Comparison of ENCODE assay signal across 1 cellular context in the genomic region with DNA sequence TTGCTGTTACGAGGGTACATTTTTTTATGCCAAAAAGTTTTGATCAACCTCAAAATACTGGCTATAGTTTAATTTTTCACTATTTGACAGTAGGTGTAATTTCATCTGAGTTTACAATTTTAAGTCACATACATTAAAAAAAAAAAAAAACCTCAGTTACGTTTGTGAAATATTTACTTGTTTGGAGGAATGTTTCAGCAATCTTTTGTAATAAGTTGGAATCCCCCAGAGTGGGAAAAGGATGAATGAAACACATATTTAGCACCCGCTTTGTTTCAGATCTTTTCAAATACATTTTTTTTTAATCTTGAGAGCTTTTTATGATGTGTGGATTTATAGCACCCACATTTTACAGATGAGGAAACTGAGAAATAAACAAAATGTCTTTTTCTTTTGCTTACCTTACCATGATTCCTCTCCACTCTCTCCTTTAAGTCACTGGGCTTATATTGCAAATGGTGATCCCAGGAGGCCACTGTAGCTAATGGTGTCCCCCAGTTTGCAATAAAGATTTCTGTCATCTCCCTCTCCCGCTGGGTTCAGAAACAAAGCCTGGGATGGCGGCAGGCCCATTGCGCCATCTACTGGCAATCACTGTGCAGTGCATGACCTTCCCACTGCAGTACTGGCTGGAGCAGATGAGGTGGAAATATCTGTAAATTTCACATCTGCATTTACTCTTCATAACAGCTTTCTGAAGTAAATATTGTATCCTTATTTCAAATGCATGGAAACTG.
TF ChIP-seq lines count a peak whose summit lies in the region.

No MANE protein-coding gene starts in this region.

TF ChIP-seq in K562, 482 proteins besides CTCF, POLR2A, EP300 and RAD21 (continues in another document):
- TF ChIP-seq, protein P1, sequence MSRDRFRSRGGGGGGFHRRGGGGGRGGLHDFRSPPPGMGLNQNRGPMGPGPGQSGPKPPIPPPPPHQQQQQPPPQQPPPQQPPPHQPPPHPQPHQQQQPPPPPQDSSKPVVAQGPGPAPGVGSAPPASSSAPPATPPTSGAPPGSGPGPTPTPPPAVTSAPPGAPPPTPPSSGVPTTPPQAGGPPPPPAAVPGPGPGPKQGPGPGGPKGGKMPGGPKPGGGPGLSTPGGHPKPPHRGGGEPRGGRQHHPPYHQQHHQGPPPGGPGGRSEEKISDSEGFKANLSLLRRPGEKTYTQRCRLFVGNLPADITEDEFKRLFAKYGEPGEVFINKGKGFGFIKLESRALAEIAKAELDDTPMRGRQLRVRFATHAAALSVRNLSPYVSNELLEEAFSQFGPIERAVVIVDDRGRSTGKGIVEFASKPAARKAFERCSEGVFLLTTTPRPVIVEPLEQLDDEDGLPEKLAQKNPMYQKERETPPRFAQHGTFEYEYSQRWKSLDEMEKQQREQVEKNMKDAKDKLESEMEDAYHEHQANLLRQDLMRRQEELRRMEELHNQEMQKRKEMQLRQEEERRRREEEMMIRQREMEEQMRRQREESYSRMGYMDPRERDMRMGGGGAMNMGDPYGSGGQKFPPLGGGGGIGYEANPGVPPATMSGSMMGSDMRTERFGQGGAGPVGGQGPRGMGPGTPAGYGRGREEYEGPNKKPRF (IDR thresholded peaks at IDR 0.05; ENCODE audit: low read depth, low read length), result no peak
- TF ChIP-seq AFF1 (IDR thresholded peaks at IDR 0.05; ENCODE audit: low read depth in 1 of 2, partially characterized antibody in 2 of 2), result no peak
- 0 out of 2 replicates have a peak, but pooled peaks have one; percentile 16 for TF ChIP-seq ATF7 (IDR thresholded peaks at IDR 0.05)
- TF ChIP-seq CEBPB (tag; IDR thresholded peaks at IDR 0.05), result peak; percentile 57
- TF ChIP-seq MXI1 (IDR thresholded peaks at IDR 0.05; ENCODE audit: low read depth, low read length), result no peak
- no peak for TF ChIP-seq ETS1 (conservative IDR thresholded peaks at IDR 0.05; ENCODE audit: control insufficient read depth, low read depth, low read length)
- no peak for TF ChIP-seq GATA2 (CRISPR knock-in tag; IDR thresholded peaks at IDR 0.05)
- no peak for TF ChIP-seq SRSF3 (IDR thresholded peaks at IDR 0.05; ENCODE audit: insufficient read depth, low read length)
- peak in 1 of 3 experiments; percentile 64 for TF ChIP-seq YY1 (IDR thresholded peaks at IDR 0.05; ENCODE audit: borderline replicate concordance in 1 of 3, control insufficient read depth in 1 of 3, extremely low read depth in 1 of 3, insufficient read depth in 3 of 3, insufficient read length in 1 of 3, insufficient replicate concordance in 2 of 3, low read depth in 1 of 3, low read length in 2 of 3)
- TF ChIP-seq NUFIP1 (IDR thresholded peaks at IDR 0.05; ENCODE audit: partially characterized antibody), result no peak
- TF ChIP-seq DIDO1 (tag; IDR thresholded peaks at IDR 0.05; ENCODE audit: low read depth), result no peak
- 0 out of 2 replicates have a peak, but pooled peaks have one; percentile 15 for TF ChIP-seq JUND (IDR thresholded peaks at IDR 0.05; ENCODE audit: borderline replicate concordance, low read depth, low read length)
- no peak for TF ChIP-seq JUND (tag; IDR thresholded peaks at IDR 0.05; ENCODE audit: borderline replicate concordance, low read depth, low read length)
- TF ChIP-seq PCBP2 (IDR thresholded peaks at IDR 0.05; ENCODE audit: low read depth, low read length, poor library complexity, severe bottlenecking), result no peak
- TF ChIP-seq, protein P2, sequence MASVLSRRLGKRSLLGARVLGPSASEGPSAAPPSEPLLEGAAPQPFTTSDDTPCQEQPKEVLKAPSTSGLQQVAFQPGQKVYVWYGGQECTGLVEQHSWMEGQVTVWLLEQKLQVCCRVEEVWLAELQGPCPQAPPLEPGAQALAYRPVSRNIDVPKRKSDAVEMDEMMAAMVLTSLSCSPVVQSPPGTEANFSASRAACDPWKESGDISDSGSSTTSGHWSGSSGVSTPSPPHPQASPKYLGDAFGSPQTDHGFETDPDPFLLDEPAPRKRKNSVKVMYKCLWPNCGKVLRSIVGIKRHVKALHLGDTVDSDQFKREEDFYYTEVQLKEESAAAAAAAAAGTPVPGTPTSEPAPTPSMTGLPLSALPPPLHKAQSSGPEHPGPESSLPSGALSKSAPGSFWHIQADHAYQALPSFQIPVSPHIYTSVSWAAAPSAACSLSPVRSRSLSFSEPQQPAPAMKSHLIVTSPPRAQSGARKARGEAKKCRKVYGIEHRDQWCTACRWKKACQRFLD (CRISPR knock-in tag; IDR thresholded peaks at IDR 0.05), result no peak
- no peak for TF ChIP-seq ETS2 (tag; IDR thresholded peaks at IDR 0.05; ENCODE audit: borderline replicate concordance, poor library complexity, severe bottlenecking)
- TF ChIP-seq ZNF239 (CRISPR knock-in tag; IDR thresholded peaks at IDR 0.05), result no peak
- peak; percentile 36 for TF ChIP-seq POU5F1 (IDR thresholded peaks at IDR 0.05; ENCODE audit: borderline replicate concordance, low read depth, low read length, partially characterized antibody)
- no peak for TF ChIP-seq PHF20 (IDR thresholded peaks at IDR 0.05; ENCODE audit: partially characterized antibody)
- TF ChIP-seq RBFOX2 (IDR thresholded peaks at IDR 0.05; ENCODE audit: low read depth, low read length), result no peak
- no peak for TF ChIP-seq SMAD3 (CRISPR knock-in tag; conservative IDR thresholded peaks at IDR 0.05)
- TF ChIP-seq, protein P3, sequence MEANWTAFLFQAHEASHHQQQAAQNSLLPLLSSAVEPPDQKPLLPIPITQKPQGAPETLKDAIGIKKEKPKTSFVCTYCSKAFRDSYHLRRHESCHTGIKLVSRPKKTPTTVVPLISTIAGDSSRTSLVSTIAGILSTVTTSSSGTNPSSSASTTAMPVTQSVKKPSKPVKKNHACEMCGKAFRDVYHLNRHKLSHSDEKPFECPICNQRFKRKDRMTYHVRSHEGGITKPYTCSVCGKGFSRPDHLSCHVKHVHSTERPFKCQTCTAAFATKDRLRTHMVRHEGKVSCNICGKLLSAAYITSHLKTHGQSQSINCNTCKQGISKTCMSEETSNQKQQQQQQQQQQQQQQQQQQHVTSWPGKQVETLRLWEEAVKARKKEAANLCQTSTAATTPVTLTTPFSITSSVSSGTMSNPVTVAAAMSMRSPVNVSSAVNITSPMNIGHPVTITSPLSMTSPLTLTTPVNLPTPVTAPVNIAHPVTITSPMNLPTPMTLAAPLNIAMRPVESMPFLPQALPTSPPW (CRISPR knock-in tag; IDR thresholded peaks at IDR 0.05), result no peak
- no peak for TF ChIP-seq NR4A1 (CRISPR knock-in tag; IDR thresholded peaks at IDR 0.05)
- no peak for TF ChIP-seq NR4A1 (tag; IDR thresholded peaks at IDR 0.05)
- no peak for TF ChIP-seq SRSF1 (IDR thresholded peaks at IDR 0.05; ENCODE audit: low read depth, low read length)
- TF ChIP-seq, protein P4, sequence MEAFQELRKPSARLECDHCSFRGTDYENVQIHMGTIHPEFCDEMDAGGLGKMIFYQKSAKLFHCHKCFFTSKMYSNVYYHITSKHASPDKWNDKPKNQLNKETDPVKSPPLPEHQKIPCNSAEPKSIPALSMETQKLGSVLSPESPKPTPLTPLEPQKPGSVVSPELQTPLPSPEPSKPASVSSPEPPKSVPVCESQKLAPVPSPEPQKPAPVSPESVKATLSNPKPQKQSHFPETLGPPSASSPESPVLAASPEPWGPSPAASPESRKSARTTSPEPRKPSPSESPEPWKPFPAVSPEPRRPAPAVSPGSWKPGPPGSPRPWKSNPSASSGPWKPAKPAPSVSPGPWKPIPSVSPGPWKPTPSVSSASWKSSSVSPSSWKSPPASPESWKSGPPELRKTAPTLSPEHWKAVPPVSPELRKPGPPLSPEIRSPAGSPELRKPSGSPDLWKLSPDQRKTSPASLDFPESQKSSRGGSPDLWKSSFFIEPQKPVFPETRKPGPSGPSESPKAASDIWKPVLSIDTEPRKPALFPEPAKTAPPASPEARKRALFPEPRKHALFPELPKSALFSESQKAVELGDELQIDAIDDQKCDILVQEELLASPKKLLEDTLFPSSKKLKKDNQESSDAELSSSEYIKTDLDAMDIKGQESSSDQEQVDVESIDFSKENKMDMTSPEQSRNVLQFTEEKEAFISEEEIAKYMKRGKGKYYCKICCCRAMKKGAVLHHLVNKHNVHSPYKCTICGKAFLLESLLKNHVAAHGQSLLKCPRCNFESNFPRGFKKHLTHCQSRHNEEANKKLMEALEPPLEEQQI (IDR thresholded peaks at IDR 0.05), result no peak
- TF ChIP-seq MBD1 (CRISPR knock-in tag; IDR thresholded peaks at IDR 0.05), result no peak
- TF ChIP-seq ZNF444 (CRISPR knock-in tag; IDR thresholded peaks at IDR 0.05), result no peak
- TF ChIP-seq NR0B1 (IDR thresholded peaks at IDR 0.05; ENCODE audit: partially characterized antibody), result no peak
- no peak for TF ChIP-seq RUNX1 (IDR thresholded peaks at IDR 0.05; ENCODE audit: low read depth)
- TF ChIP-seq EP400 (IDR thresholded peaks at IDR 0.05), result no peak
